In the genomic region with DNA sequence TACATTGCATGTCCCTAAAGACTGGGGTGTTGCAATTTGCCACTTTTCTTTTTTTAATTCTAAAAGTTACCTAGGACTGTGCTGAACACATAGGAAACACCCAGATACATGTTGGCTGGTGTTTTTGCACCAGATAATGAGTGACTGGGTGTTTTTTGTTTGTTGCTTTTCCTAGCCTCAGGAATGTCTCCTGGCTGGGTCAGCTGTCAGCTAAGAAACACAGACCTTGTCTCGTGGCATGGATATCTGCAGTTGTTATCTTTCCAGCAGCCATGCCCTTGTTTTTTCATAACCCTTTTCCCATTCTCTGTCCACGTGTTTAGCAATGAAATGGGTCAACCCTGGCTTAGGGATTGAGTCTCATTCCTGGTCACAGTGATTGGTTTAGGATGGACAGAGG, we compare ENCODE assay signal across 16 cellular contexts.
DNase-seq lines count a peak whose midpoint lies in the region; ATAC-seq and TF ChIP-seq lines count a peak whose summit lies in the region.
"Had no signal": no experiment of that assay in that cellular context is flagged by ENCODE, and none has a peak within 500 bp of the region (broad histone marks: within the 10 kb centered on the region; RNA-seq: fewer than 3 reads in every experiment).

No MANE protein-coding gene starts in this region.

- ATAC-seq in Right ventricle myocardium inferior, result peak; percentile 45
- no peak for ATAC-seq in HG03045 (IDR thresholded peaks at IDR 0.05; ENCODE audit: unreplicated experiment)
- ATAC-seq: upper lobe of right lung had no signal

- H3K36me3 ChIP-seq in right atrium auricular region, result no peaks in the 10 kb centered on the region
- no peaks in the 10 kb centered on the region for H3K36me3 ChIP-seq in uterus
- no peaks in the 10 kb centered on the region for H3K36me3 ChIP-seq in SJCRH30
- H3K36me3 ChIP-seq: upper lobe of right lung had no signal

- DNase-seq in Right ventricle myocardium inferior (ENCODE audit: missing footprints) (no peak), right atrium auricular region (ENCODE audit: low spot score) (no peak), coronary artery (ENCODE audit: low spot score) (no peak), mucosa of gallbladder (ENCODE audit: low spot score) (peak; percentile 22), uterus (no peak), T-helper 1 cell (no peak), SJCRH30 (no peak)
- DNase-seq: activated naive CD4-positive, alpha-beta T cell; caudate nucleus; CD8-positive, alpha-beta memory T cell; GF-D8; NCI-H2171; stimulated activated CD8-positive, alpha-beta memory T cell treated with anti-CD3 and anti-CD28 coated beads, Interleukin-4, amount 100 ng/mL, for 48 hours; upper lobe of right lung had no signal

- H3K4me1 ChIP-seq in right atrium auricular region (peaks cover 0 to 10% of the 10 kb centered on the region in 2 donors), uterus (peaks cover 0 to 15% of the 10 kb centered on the region in 2 donors), SJCRH30 (no peaks in the 10 kb centered on the region)
- H3K4me1 ChIP-seq: upper lobe of right lung had no signal

- H3K27ac ChIP-seq in right atrium auricular region, result peak overlapping the region in 1 of 2 donors; percentile 53
- H3K27ac ChIP-seq in coronary artery, result peak overlapping the region; percentile 11 to 46
- peak overlapping the region; percentile 49 to 51 for H3K27ac ChIP-seq in uterus
- H3K27ac ChIP-seq in SJCRH30, result no peak overlapping the region
- H3K27ac ChIP-seq: 22Rv1, upper lobe of right lung had no signal

- intact Hi-C loops in Right ventricle myocardium inferior (cut with DNase I) (no loop called here), uterus (cut with DNase I; ENCODE audit: low total_unique reads) (no loop called here)

- H3K27me3 ChIP-seq in right atrium auricular region (no peaks in the 10 kb centered on the region), uterus (no peaks in the 10 kb centered on the region), SJCRH30 (no peaks in the 10 kb centered on the region)
- H3K27me3 ChIP-seq: upper lobe of right lung had no signal

- H3K4me3 ChIP-seq in right atrium auricular region, result no peak overlapping the region
- no peak overlapping the region for H3K4me3 ChIP-seq in coronary artery
- no peak overlapping the region for H3K4me3 ChIP-seq in uterus
- H3K4me3 ChIP-seq in SJCRH30, result no peak overlapping the region
- H3K4me3 ChIP-seq: upper lobe of right lung had no signal

- no peak for TF ChIP-seq POLR2A in uterus (IDR thresholded peaks at IDR 0.05)

- H3K9me3 ChIP-seq in right atrium auricular region (no peaks in the 10 kb centered on the region), uterus (no peaks in the 10 kb centered on the region), SJCRH30 (replicated peaks) (no peaks in the 10 kb centered on the region)
- H3K9me3 ChIP-seq: upper lobe of right lung had no signal

- TF ChIP-seq CTCF in right atrium auricular region (IDR thresholded peaks at IDR 0.05), result no peak
- no peak for TF ChIP-seq CTCF in coronary artery (IDR thresholded peaks at IDR 0.05)
- no peak for TF ChIP-seq CTCF in uterus (IDR thresholded peaks at IDR 0.05)
